9 cellular contexts compared by ENCODE assay signal in genomic region chr6:63597142-63598000, GRCh38. TPM values are rescaled to one million over a fixed set of nuclear protein-coding genes. Genes with fewer than 3 reads are reported as not detected.
DNase-seq lines count a peak whose midpoint lies in the region; TF ChIP-seq lines count a peak whose summit lies in the region.
"Had no signal": no experiment of that assay in that cellular context is flagged by ENCODE, and none has a peak within 500 bp of the region (broad histone marks: within the 10 kb centered on the region; RNA-seq: fewer than 3 reads in every experiment).

No MANE protein-coding gene starts in this region.

- peaks cover 8% of the 10 kb centered on the region for H3K4me1 Mint-ChIP-seq in nephron progenitor cell

- H3K9me3 ChIP-seq in uterus, result no peaks in the 10 kb centered on the region

- H3K27ac ChIP-seq in dorsolateral prefrontal cortex (peak overlapping the region in 31 of 59 donors; percentile 29 to 85 (median 74)), uterus (no peak overlapping the region)

- DNase-seq in EL (peak; percentile 13), NCI-H226 (peak; percentile 16), dorsolateral prefrontal cortex (no peak), nephron progenitor cell (no peak), uterus (no peak), NCI-H128 (lab: John Stamatoyannopoulos, UW; ENCODE audit: unreplicated experiment) (no peak), superior temporal gyrus (ENCODE audit: extremely low spot score) (no peak)
- no peak for DNase-seq in NK-92 treated with Interleukin-12 subunit alpha and Interleukin-12 subunit beta, amount 100 ng/mL, for 24 hours (lab: John Stamatoyannopoulos, UW)
- DNase-seq: stimulated activated naive CD4-positive, alpha-beta T cell treated with Interleukin-2 at 50 U/mL for 16 hours had no signal

- no peaks in the 10 kb centered on the region for H3K4me1 ChIP-seq in uterus

- intact Hi-C loops in dorsolateral prefrontal cortex (cut with DNase I), result loop anchor here (5.0 to 10.0 kb wide), 3 partner anchors 40 to 207 kb away; partner anchors contain the start of gene PHF3 (in 1 of the 2)
- intact Hi-C loops in uterus (cut with DNase I; ENCODE audit: low total_unique reads), result no loop called here

- peaks cover 4% of the 10 kb centered on the region for H3K27me3 Mint-ChIP-seq in nephron progenitor cell (ENCODE audit: low read depth, poor library complexity)

- TF ChIP-seq CTCF in dorsolateral prefrontal cortex (IDR thresholded peaks at IDR 0.05 in 54 of 56, conservative IDR thresholded peaks at IDR 0.05 in 2 of 56; ENCODE audit: low read depth in 1 of 56, partially characterized antibody in 56 of 56) (no peak), nephron progenitor cell (IDR thresholded peaks at IDR 0.05) (no peak), uterus (IDR thresholded peaks at IDR 0.05) (no peak)

- H3K9me3 Mint-ChIP-seq in nephron progenitor cell, result no peaks in the 10 kb centered on the region

- H3K36me3 ChIP-seq in uterus, result no peaks in the 10 kb centered on the region

- H3K27me3 ChIP-seq in dorsolateral prefrontal cortex (no peaks in the 10 kb centered on the region), uterus (no peaks in the 10 kb centered on the region)

- no peak overlapping the region for H3K27ac Mint-ChIP-seq in nephron progenitor cell

- peak overlapping the region; percentile 99 for H3K4me3 Mint-ChIP-seq in nephron progenitor cell

- H3K36me3 Mint-ChIP-seq in nephron progenitor cell (ENCODE audit: low read depth), result no peaks in the 10 kb centered on the region

- no peak for TF ChIP-seq POLR2A in uterus (IDR thresholded peaks at IDR 0.05)

- H3K4me3 ChIP-seq in dorsolateral prefrontal cortex, result peak overlapping the region; percentile 46 to 85 (median 66)
- H3K4me3 ChIP-seq in uterus, result peak overlapping the region in 1 of 2 donors; percentile 34

RNA-seq across cellular contexts. Expression of gene PTP4A1, which starts 25.1 kb away (rescaled TPM):
- total RNA-seq in dorsolateral prefrontal cortex (10 to 100 TPM; 17.6 to 85.2 (median 40.6) TPM), uterus (10 to 100 TPM; 19.0 to 35.3 (median 25.8) TPM)

RNA-seq across cellular contexts. Expression of gene PHF3, which starts 38.2 kb away (rescaled TPM):
- total RNA-seq in dorsolateral prefrontal cortex (10 to 100 TPM; 56.6 to 92.2 (median 71.1) TPM), uterus (100 to 1,000 TPM in 2 of 4 donors, 10 to 100 TPM in 2; 65.8 to 144 (median 117) TPM)

Comparison
In these comparisons a context has a peak if more than half of its experiments do, and no peak if none do; other contexts are left out.
1. DNase-seq: peak in EL (single experiment) and NCI-H226 (single experiment); none in dorsolateral prefrontal cortex (0 of 10), nephron progenitor cell (single experiment), uterus (0 of 2), NK-92 treated with Interleukin-12 subunit alpha and Interleukin-12 subunit beta, amount 100 ng/mL, for 24 hours (single experiment), NCI-H128 (single experiment) and superior temporal gyrus (single experiment).
2. H3K27ac ChIP-seq: peak in dorsolateral prefrontal cortex (31 of 59); none in uterus (0 of 2).